Comparison of ENCODE assay signal across 23 cellular contexts in the genomic region with DNA sequence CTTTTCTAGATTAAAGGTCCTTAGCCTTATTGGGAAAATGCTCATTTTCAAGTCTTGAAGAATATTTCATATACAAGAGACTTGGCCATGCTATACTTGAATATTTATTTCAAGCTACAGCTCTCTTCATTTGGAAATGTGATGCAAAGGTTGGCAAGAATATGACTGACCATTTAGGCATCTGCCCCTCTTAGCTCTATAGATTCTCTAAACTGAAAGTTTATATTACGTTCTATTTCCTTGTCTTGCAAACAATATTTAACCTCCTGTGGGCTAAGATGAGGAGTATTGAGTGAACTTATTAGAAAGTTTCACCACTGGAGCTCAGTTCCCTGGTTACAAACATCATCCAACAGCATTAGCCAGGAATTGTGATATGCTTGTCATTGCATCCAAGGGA.
"Had no signal": no experiment of that assay in that cellular context is flagged by ENCODE, and none has a peak within 500 bp of the region (broad histone marks: within the 10 kb centered on the region; RNA-seq: fewer than 3 reads in every experiment).

No MANE protein-coding gene starts in this region.

- H3K27me3 ChIP-seq: cardiac muscle cell, MG63 had no signal

- H3K36me3 ChIP-seq: cardiac muscle cell, MG63 had no signal

- H3K27ac ChIP-seq: cardiac muscle cell, KMS-11 had no signal

- H3K4me2 ChIP-seq: KMS-11 had no signal

- H3K4me3 ChIP-seq: cardiac muscle cell, MG63 had no signal

- ATAC-seq: activated CD8-positive, alpha-beta memory T cell treated with anti-CD3 and anti-CD28 coated beads, Interleukin-2, amount 10 ng/mL, durations not matched to agents 7 days and 5 days; activated naive CD4-positive, alpha-beta T cell treated with anti-CD3 and anti-CD28 coated beads, Interleukin-2, amount 50 U/mL, for 72 hours; activated naive CD8-positive, alpha-beta T cell treated with anti-CD3 and anti-CD28 coated beads, Interleukin-2, amount 50 U/mL, for 24 hours; T-helper 17 cell had no signal

- DNase-seq: activated B cell treated with CpG ODN at 0.5 μM for 24 hours; activated CD4-positive, alpha-beta T cell treated with anti-CD3 and anti-CD28 coated beads for 1 hour; activated CD4-positive, alpha-beta T cell treated with anti-CD3 and anti-CD28 coated beads, Interleukin-2, amount 10 ng/mL, durations not matched to agents 24 days and 14 days; activated CD4-positive, alpha-beta T cell treated with anti-CD3 and anti-CD28 coated beads, Interleukin-2, amount 50 U/mL, for 48 hours; activated CD8-positive, alpha-beta memory T cell treated with anti-CD3 and anti-CD28 coated beads, Interleukin-2, amount 10 ng/mL, durations not matched to agents 7 days and 5 days; activated effector memory CD4-positive, alpha-beta T cell treated with anti-CD3 and anti-CD28 coated beads, Interleukin-2, amount 50 U/mL, for 16 hours; activated naive CD4-positive, alpha-beta T cell treated with Interleukin-2 at 50 U/mL for 16 hours; activated naive CD8-positive, alpha-beta T cell treated with anti-CD3 and anti-CD28 coated beads, Interleukin-2, amount 50 U/mL, for 24 hours; activated T-cell treated with anti-CD3 and anti-CD28 coated beads, Interleukin-2, amount 50 U/mL, for 24 hours; amygdala; MG63; MV-4-11; NCI-H1092 treated with DMSO at 0.1 percent for 48 hours; NCI-H1417 treated with DMSO at 0.1 percent for 48 hours; NCI-H1694; NCI-H2029; NCI-H524; SIG-M5; T-helper 17 cell; T-helper 9 cell had no signal

- H3K9ac ChIP-seq: KMS-11 had no signal
